ENCODE assay signal across 20 cellular contexts in the genomic region with DNA sequence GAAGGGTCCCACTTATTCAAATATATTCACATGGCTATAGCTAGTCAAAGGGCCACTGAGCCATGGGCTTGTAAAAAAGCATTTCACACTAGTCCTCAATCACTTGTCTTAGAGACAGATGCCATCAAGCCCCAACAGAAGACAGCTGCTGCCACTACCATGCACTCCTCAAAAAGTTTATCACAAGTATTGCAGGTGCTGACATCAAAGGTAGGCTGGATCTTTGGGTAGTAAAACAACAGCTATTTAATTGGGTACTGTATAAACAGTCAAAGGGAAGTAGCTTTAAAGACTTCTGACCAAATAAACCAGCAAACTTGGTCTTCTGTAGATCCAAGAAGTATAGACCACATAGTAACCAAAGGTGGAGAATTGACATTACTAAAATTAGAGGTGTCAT. TPM values are rescaled to one million over a fixed set of nuclear protein-coding genes. Genes with fewer than 3 reads are reported as not detected.
A peak's percentile ranks its signal among the peaks of the same experiment; 100 is the strongest.
DNase-seq lines count a peak whose midpoint lies in the region; ATAC-seq, FAIRE-seq and TF ChIP-seq lines count a peak whose summit lies in the region.
"Had no signal": no experiment of that assay in that cellular context is flagged by ENCODE, and none has a peak within 500 bp of the region (broad histone marks: within the 10 kb centered on the region; RNA-seq: fewer than 3 reads in every experiment).

No MANE protein-coding gene starts in this region.

- no peak overlapping the region for H3K23ac ChIP-seq in mesendoderm (ENCODE audit: low read length)

- H3K27me3 ChIP-seq in GM12878 (replicated peaks in 1 of 2; ENCODE audit: control insufficient read depth in 2 of 2, insufficient read depth in 2 of 2, low read length in 1 of 2) (no peaks in the 10 kb centered on the region), mesendoderm (ENCODE audit: insufficient read depth, low read length, poor library complexity) (no peaks in the 10 kb centered on the region)
- H3K27me3 ChIP-seq: BE2C had no signal

- BruUV-seq in GM12878 (replicated peaks; lab: Mats Ljungman, UMichigan): no TSS peak

- H3K27ac Mint-ChIP-seq in osteocyte (ENCODE audit: unreplicated experiment): peak overlapping the region; percentile 82
- H3K27ac Mint-ChIP-seq: CD4-positive, CD25-positive, alpha-beta regulatory T cell had no signal

- POLR2A ChIA-PET in GM12878 (lab: Charles Lee): interaction anchor here (0.7 kb wide), 1 partner anchor 40 kb away, joined by 3 read pairs; no protein-coding TSS in a partner anchor

- SMC1A ChIA-PET in GM12878 (lab: Charles Lee; ENCODE audit: uncharacterized antibody, unreplicated experiment): interaction anchor here (0.6 to 2.7 kb wide), 9 partner anchors 10 to 779 kb away, joined by 3 to 9 read pairs (median 3); no protein-coding TSS in a partner anchor

- RAD21 ChIA-PET in GM12878 (lab: Charles Lee; ENCODE audit: unreplicated experiment): interaction anchor here (1.1 to 1.9 kb wide), 3 partner anchors 17 to 741 kb away, joined by 3 to 5 read pairs (median 4); no protein-coding TSS in a partner anchor

- in situ Hi-C loops in GM12878 (cut with MboI): no loop called here

- peak overlapping the region; percentile 36 for H2BK15ac ChIP-seq in mesendoderm (replicated peaks; ENCODE audit: low read depth)

- H3K4me3 ChIP-seq in GM12878 (no peak overlapping the region), mesendoderm (ENCODE audit: low read length) (no peak overlapping the region)
- H3K4me3 ChIP-seq: GM23248 had no signal

- no peak overlapping the region for H3K4me2 ChIP-seq in GM12878 (ENCODE audit: control insufficient read depth, insufficient read depth)
- H3K4me2 ChIP-seq in mesendoderm (ENCODE audit: low read length): no peak overlapping the region

- no peak overlapping the region for H2BK5ac ChIP-seq in mesendoderm (ENCODE audit: low read length)

- H3K27ac ChIP-seq in GM12878 (ENCODE audit: control insufficient read depth, insufficient read depth) (no peak overlapping the region), mesendoderm (ENCODE audit: low read depth, low read length) (no peak overlapping the region)
- H3K27ac ChIP-seq: GM23248, HL-60 had no signal

- H3K4me1 ChIP-seq in GM12878 (ENCODE audit: control insufficient read depth, insufficient read depth, low read length) (no peaks in the 10 kb centered on the region), mesendoderm (ENCODE audit: control insufficient read depth, low read depth, low read length) (peaks cover 2% of the 10 kb centered on the region)
- H3K4me1 ChIP-seq: BE2C had no signal

- peak overlapping the region; percentile 49 for H2AFZ ChIP-seq in GM12878 (ENCODE audit: control insufficient read depth, low read depth, low read length)

- TF ChIP-seq CTCF in GM12878 (IDR thresholded peaks at IDR 0.05 in 2 of 3, conservative IDR thresholded peaks at IDR 0.05 in 1 of 3; ENCODE audit: control insufficient read depth in 2 of 3, extremely low read depth in 1 of 3, insufficient read depth in 1 of 3, low read depth in 3 of 3, low read length in 3 of 3) (no peak), osteocyte (IDR thresholded peaks at IDR 0.05) (no peak)

- TF ChIP-seq POLR2A in GM12878 (IDR thresholded peaks at IDR 0.05; ENCODE audit: low read depth, low read length): no peak

- H4K8ac ChIP-seq in mesendoderm (ENCODE audit: low read depth, low read length): no peak overlapping the region

- H3K79me1 ChIP-seq in mesendoderm (ENCODE audit: low read length): no peaks in the 10 kb centered on the region

- DNase-seq in GM12878 (ENCODE audit: low read depth, low spot score) (no peak), mesendoderm (no peak), osteocyte (ENCODE audit: extremely low spot score, unreplicated experiment) (no peak), islet precursor cell (no peak)
- no peak for DNase-seq in stimulated activated CD4-positive, alpha-beta T cell treated with anti-CD3 and anti-CD28 coated beads, Interleukin-15, amount 100 ng/mL, for 24 hours
- DNase-seq: ACHN; BE2C; CD4-positive, CD25-positive, alpha-beta regulatory T cell; CD8-positive, alpha-beta memory T cell; COR-L47; DMS 273 treated with DMSO at 0.1 percent for 48 hours; DMS53; HCEC 1CT had no signal

- no peaks in the 10 kb centered on the region for H3K9me3 Mint-ChIP-seq in osteocyte (ENCODE audit: unreplicated experiment)
- H3K9me3 Mint-ChIP-seq: CD4-positive, CD25-positive, alpha-beta regulatory T cell; CD8-positive, alpha-beta memory T cell had no signal

- no peak for TF ChIP-seq EP300 in GM12878 (IDR thresholded peaks at IDR 0.05; ENCODE audit: borderline replicate concordance in 1 of 2, control insufficient read depth in 1 of 2, low read depth in 2 of 2, low read length in 2 of 2)

- no peaks in the 10 kb centered on the region for H3K9me3 ChIP-seq in GM12878 (replicated peaks; ENCODE audit: control insufficient read depth, insufficient read depth, low read length)
- H3K9me3 ChIP-seq: BE2C had no signal

- H3K36me3 ChIP-seq in GM12878 (ENCODE audit: control insufficient read depth in 2 of 2, insufficient read depth in 2 of 2, low read length in 1 of 2) (no peaks in the 10 kb centered on the region), mesendoderm (ENCODE audit: control insufficient read depth, insufficient read depth, low read length) (no peaks in the 10 kb centered on the region)
- H3K36me3 ChIP-seq: BE2C had no signal

- H3K4me3 Mint-ChIP-seq in osteocyte (ENCODE audit: unreplicated experiment): no peak overlapping the region
- H3K4me3 Mint-ChIP-seq: CD4-positive, CD25-positive, alpha-beta regulatory T cell; CD8-positive, alpha-beta memory T cell had no signal

- H3K18ac ChIP-seq in mesendoderm (ENCODE audit: low read length): no peak overlapping the region

- no peak overlapping the region for H2AK5ac ChIP-seq in mesendoderm (ENCODE audit: low read length)

- H2BK120ac ChIP-seq in mesendoderm (ENCODE audit: low read depth, low read length): peak overlapping the region; percentile 45

- no peaks in the 10 kb centered on the region for H3K27me3 Mint-ChIP-seq in osteocyte (ENCODE audit: unreplicated experiment)
- H3K27me3 Mint-ChIP-seq: CD4-positive, CD25-positive, alpha-beta regulatory T cell; CD8-positive, alpha-beta memory T cell had no signal

- ATAC-seq in GM18511 (IDR thresholded peaks at IDR 0.05; ENCODE audit: unreplicated experiment) (peak; percentile 15), GM12878 (0 out of 3 replicates have a peak, but pooled peaks have one; percentile 23), HG03354 (IDR thresholded peaks at IDR 0.05; ENCODE audit: poor library complexity, severe bottlenecking, unreplicated experiment) (no peak), GM21360 (IDR thresholded peaks at IDR 0.05; ENCODE audit: unreplicated experiment) (no peak)

- H3K36me3 Mint-ChIP-seq in osteocyte (ENCODE audit: unreplicated experiment): no peaks in the 10 kb centered on the region
- H3K36me3 Mint-ChIP-seq: CD4-positive, CD25-positive, alpha-beta regulatory T cell; CD8-positive, alpha-beta memory T cell had no signal

- no peak overlapping the region for H4K5ac ChIP-seq in mesendoderm (ENCODE audit: low read length)

- FAIRE-seq in GM12878 (lab: Jason Lieb, UNC): peak; percentile 13
- FAIRE-seq: G401.6, H54 had no signal

- H3K9ac ChIP-seq in GM12878 (ENCODE audit: control insufficient read depth, insufficient read depth, low read length) (no peak overlapping the region), mesendoderm (ENCODE audit: low read length) (no peak overlapping the region)
- H3K9ac ChIP-seq: GM23248 had no signal

- H4K20me1 ChIP-seq in GM12878 (ENCODE audit: control insufficient read depth, insufficient read depth): no peaks in the 10 kb centered on the region

- H3K4me1 Mint-ChIP-seq in osteocyte (ENCODE audit: unreplicated experiment): peaks cover 12% of the 10 kb centered on the region
- H3K4me1 Mint-ChIP-seq: CD4-positive, CD25-positive, alpha-beta regulatory T cell had no signal

- H3K4ac ChIP-seq in mesendoderm (ENCODE audit: low read depth, low read length): no peak overlapping the region

- intact Hi-C loops in GM12878 (cut with micrococcal nuclease; ENCODE audit: unreplicated experiment): loop anchor here (10.0 kb wide), 2 partner anchors 126 to 466 kb away; no protein-coding TSS in a partner anchor

- CTCF ChIA-PET in GM12878 (lab: Yijun Ruan, JAX): interaction anchor here (0.8 to 1.1 kb wide), 3 partner anchors 10 to 47 kb away, joined by 3 read pairs; no protein-coding TSS in a partner anchor

- TF ChIP-seq RAD21 in GM12878 (IDR thresholded peaks at IDR 0.05; ENCODE audit: insufficient read depth, low read depth, low read length): no peak

- H3K79me2 ChIP-seq in GM12878 (ENCODE audit: control insufficient read depth, insufficient read depth, low read length) (no peaks in the 10 kb centered on the region), mesendoderm (ENCODE audit: control insufficient read depth, insufficient read depth, low read length) (no peaks in the 10 kb centered on the region)

- no peak overlapping the region for H3K56ac ChIP-seq in mesendoderm (ENCODE audit: low read length)

TF ChIP-seq in GM12878, 131 proteins besides CTCF, POLR2A, EP300 and RAD21 (continues in another document):
- TF ChIP-seq EZH2 (IDR thresholded peaks at IDR 0.05; ENCODE audit: borderline replicate concordance, control insufficient read depth, low read depth, low read length) (no peak), RB1 (IDR thresholded peaks at IDR 0.05; ENCODE audit: borderline replicate concordance) (no peak), FOXM1 (IDR thresholded peaks at IDR 0.05; ENCODE audit: low read depth, low read length) (no peak), FOS (IDR thresholded peaks at IDR 0.05; ENCODE audit: borderline replicate concordance, extremely low read depth, insufficient read length) (no peak), CREB1 (IDR thresholded peaks at IDR 0.05; ENCODE audit: low read depth) (no peak)

RNA-seq across cellular contexts. Expression of a gene that starts 59.2 kb away (rescaled TPM):
- total RNA-seq in GM12878 (2013; cell fraction: nucleolus; rRNA removed): 175 and 181 TPM in 2 replicates
- total RNA-seq in GM12878 (2014; rRNA removed): 9.1 and 11.3 TPM in 2 replicates
- total RNA-seq in GM12878 (2014; rRNA removed; fragmentation: Illumina TruSeq; extraction: Trizol): 16.9 and 19.1 TPM in 2 replicates
- total RNA-seq in GM12878 (2021): 13.7 and 16.0 TPM in 2 replicates
- polyA plus RNA-seq in GM12878 (2011; ENCODE audit: low read depth): 3.4 TPM
- polyA plus RNA-seq in GM12878 (2011; rRNA removed): 9.7 and 15.3 TPM in 2 replicates
- 3.0 and 4.5 TPM in 2 replicates for polyA plus RNA-seq in GM12878 (2011; cell fraction: cytosol; rRNA removed)
- polyA plus RNA-seq in GM12878 (2011; cell fraction: nucleus; rRNA removed): 14.7 and 15.0 TPM in 2 replicates
- polyA plus RNA-seq in GM12878 (2012): 3.9 and 4.5 TPM in 2 replicates
- polyA plus RNA-seq in GM12878 (2014; fragmentation: Illumina TruSeq; extraction: Trizol): 8.1 and 9.0 TPM in 2 replicates
- polyA plus RNA-seq in GM12878 (2014; fragmentation: Nextera tagmentation; extraction: Ambion mirVana): 1 to 10 TPM; 4.4 to 9.5 TPM
- 3.7 and 5.2 TPM in 2 replicates for polyA plus RNA-seq in GM12878 (2014; rRNA removed)
- 10 to 100 TPM; 11.7 to 17.7 TPM for polyA plus RNA-seq in GM12878 (2016; fragmentation: Nextera tagmentation; extraction: Ambion mirVana)
- polyA minus RNA-seq in GM12878 (2011; rRNA and poly(A)+ RNA removed): 24.9 and 39.0 TPM in 2 replicates
- polyA minus RNA-seq in GM12878 (2011; cell fraction: cytosol; rRNA and poly(A)+ RNA removed): 9.6 and 11.4 TPM in 2 replicates
- 33.2 and 36.8 TPM in 2 replicates for polyA minus RNA-seq in GM12878 (2011; cell fraction: nucleus; rRNA and poly(A)+ RNA removed)
- polyA plus RNA-seq in mesendoderm (2013, experiment 1 of 2): 11.9 TPM
- 10.1 TPM for polyA plus RNA-seq in mesendoderm (2013, experiment 2 of 2)
- 27.7 and 38.2 TPM in 2 replicates for total RNA-seq in osteocyte

Comparison
In these comparisons a context has a peak if more than half of its experiments do, and no peak if none do; other contexts are left out.
1. ATAC-seq: peak in GM18511 (single experiment) and GM12878 (single experiment); none in HG03354 (single experiment) and GM21360 (single experiment).